In genomic region chr19:32976223-32976805, GRCh38 we compare ENCODE assay signal across 8 cellular contexts. TPM values are rescaled to one million over a fixed set of nuclear protein-coding genes. Genes with fewer than 3 reads are reported as not detected.
DNase-seq lines count a peak whose midpoint lies in the region; ATAC-seq, FAIRE-seq and TF ChIP-seq lines count a peak whose summit lies in the region.

No MANE protein-coding gene starts in this region.

- peaks cover 8% of the 10 kb centered on the region for H3K27me3 Mint-ChIP-seq in brain

- peak overlapping the region in 2 of 5 experiments; percentile 17 to 61 for H3K4me3 Mint-ChIP-seq in brain

- TF ChIP-seq CTCF in brain (conservative IDR thresholded peaks at IDR 0.05) = peak; percentile 65 to 85

- H3K27ac Mint-ChIP-seq in brain = peak overlapping the region in 4 of 5 experiments; percentile 4 to 79 (median 43)

- H3K36me3 Mint-ChIP-seq in brain = peaks cover 7% of the 10 kb centered on the region

- peaks cover 15% of the 10 kb centered on the region for H3K4me1 Mint-ChIP-seq in brain

- peak; percentile 13 for FAIRE-seq in TTC549 (lab: Jason Lieb, UNC)

- H3K9me3 Mint-ChIP-seq in brain = no peaks in the 10 kb centered on the region

- DNase-seq in NK-92 treated with Interleukin-12 subunit alpha and Interleukin-12 subunit beta, amount 100 ng/mL, for 24 hours (lab: John Stamatoyannopoulos, UW) = peak; percentile 22
- no peak for DNase-seq in NK-92 (lab: John Stamatoyannopoulos, UW; ENCODE audit: unreplicated experiment)
- DNase-seq in NCI-H1930 (lab: John Stamatoyannopoulos, UW) = peak; percentile 33 to 64
- peak; percentile 62 for DNase-seq in iris pigment epithelial cell (ENCODE audit: low read depth)
- peak; percentile 45 to 54 (median 50) for DNase-seq in stimulated activated CD4-positive, alpha-beta T cell treated with anti-CD3 and anti-CD28 coated beads, Interleukin-1b, Interleukin-23, amount 100 ng/mL, for 24 hours (ENCODE audit: low read depth in 4 of 4, low spot score in 1 of 4)

- no peak for ATAC-seq in HG03457 (IDR thresholded peaks at IDR 0.05; ENCODE audit: unreplicated experiment)

RNA-seq across cellular contexts. Expression of gene FAAP24, which starts 4.3 kb away (rescaled TPM):
- 17.5 TPM for polyA plus RNA-seq in brain (ENCODE audit: insufficient read depth, low read depth, low replicate concordance)

RNA-seq across cellular contexts. Expression of gene CEP89, which starts 4.6 kb away (rescaled TPM):
- polyA plus RNA-seq in brain (ENCODE audit: insufficient read depth, low read depth, low replicate concordance) = 126 TPM
